Comparison of ENCODE assay signal across 27 cellular contexts in the genomic region with DNA sequence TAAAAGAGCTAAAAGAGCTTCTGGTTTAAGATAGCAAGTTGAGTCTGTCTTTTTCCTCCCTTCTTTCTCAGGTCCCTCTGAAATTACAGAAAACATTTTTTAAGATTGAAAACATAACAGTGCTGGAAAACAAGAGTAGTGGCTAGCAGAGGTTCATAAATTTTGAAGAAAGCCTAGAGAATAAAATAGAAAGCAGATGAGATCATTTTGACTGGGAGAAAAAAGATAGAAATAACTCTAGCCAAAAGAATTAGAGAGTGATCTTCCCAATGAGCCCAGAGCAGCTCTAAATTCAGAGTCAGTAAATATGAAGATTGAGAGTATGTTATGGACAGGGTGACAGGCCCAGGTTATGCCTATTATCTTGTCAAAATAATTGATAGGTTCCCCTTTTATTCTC. TPM values are rescaled to one million over a fixed set of nuclear protein-coding genes. Genes with fewer than 3 reads are reported as not detected.
"Had no signal": no experiment of that assay in that cellular context is flagged by ENCODE, and none has a peak within 500 bp of the region (broad histone marks: within the 10 kb centered on the region; RNA-seq: fewer than 3 reads in every experiment).

No MANE protein-coding gene starts in this region.

- H3K9me3 Mint-ChIP-seq: activated naive CD4-positive, alpha-beta T cell treated with anti-CD3 and anti-CD28 coated beads for 36 hours; activated T-helper 17 cell treated with anti-CD3 and anti-CD28 coated beads, Interleukin-2, amount 50 U/mL, for 72 hours; WTC11 had no signal

- H3K4me3 Mint-ChIP-seq: activated CD8-positive, alpha-beta T cell treated with anti-CD3 and anti-CD28 coated beads, Interleukin-2, amount 10 ng/mL, durations not matched to agents 7 days and 5 days; activated naive CD4-positive, alpha-beta T cell treated with anti-CD3 and anti-CD28 coated beads for 36 hours; activated naive CD8-positive, alpha-beta T cell treated with anti-CD3 and anti-CD28 coated beads for 36 hours; activated T-helper 17 cell treated with anti-CD3 and anti-CD28 coated beads, Interleukin-2, amount 50 U/mL, for 72 hours; T-helper 17 cell; WTC11 had no signal

- DNase-seq: activated CD4-positive, alpha-beta T cell treated with anti-CD3 and anti-CD28 coated beads for 48 hours; activated CD4-positive, alpha-beta T cell treated with anti-CD3 and anti-CD28 coated beads, Interleukin-2, amount 50 U/mL, for 4 hours; activated CD4-positive, CD25-positive, alpha-beta regulatory T cell treated with anti-CD3 and anti-CD28 coated beads, Interleukin-2, amount 50 U/mL, for 72 hours; activated CD8-positive, alpha-beta memory T cell treated with anti-CD3 and anti-CD28 coated beads, Interleukin-2, amount 50 U/mL, for 48 hours; activated CD8-positive, alpha-beta T cell treated with anti-CD3 and anti-CD28 coated beads, Interleukin-2, amount 10 ng/mL, durations not matched to agents 7 days and 5 days; activated gamma-delta T cell; activated naive CD4-positive, alpha-beta T cell treated with anti-CD3 and anti-CD28 coated beads for 36 hours; activated naive CD8-positive, alpha-beta T cell treated with anti-CD3 and anti-CD28 coated beads for 36 hours; activated T-cell treated with anti-CD3 and anti-CD28 coated beads, Interleukin-2, amount 50 U/mL, for 1 hour; brain microvascular endothelial cell; MG63; MV-4-11; NCI-H1092 treated with DMSO at 0.1 percent for 48 hours; NCI-H1417 treated with DMSO at 0.1 percent for 48 hours; NCI-H1694; NCI-H2029 treated with DMSO at 0.1 percent for 48 hours; NCI-H510A treated with DMSO at 0.1 percent for 48 hours; NCI-H69; NK-92 treated with Interleukin-12 subunit alpha and Interleukin-12 subunit beta, amount 100 ng/mL, for 24 hours; PC-3; SHP77 treated with DMSO at 0.1 percent for 48 hours; T-helper 17 cell; T-helper 9 cell had no signal

- H3K36me3 ChIP-seq: brain microvascular endothelial cell, MG63 had no signal

- H3K27me3 ChIP-seq: brain microvascular endothelial cell, MG63 had no signal

- H3K9me3 ChIP-seq: MG63 had no signal

- H3K4me3 ChIP-seq: MG63 had no signal

- H3K36me3 Mint-ChIP-seq: activated naive CD8-positive, alpha-beta T cell treated with anti-CD3 and anti-CD28 coated beads for 36 hours; WTC11 had no signal

- H3K27ac ChIP-seq: brain microvascular endothelial cell, KMS-11 had no signal

- H3K4me2 ChIP-seq: KMS-11 had no signal

- H3K27ac Mint-ChIP-seq: activated naive CD4-positive, alpha-beta T cell treated with anti-CD3 and anti-CD28 coated beads for 36 hours; activated naive CD8-positive, alpha-beta T cell treated with anti-CD3 and anti-CD28 coated beads for 36 hours; activated T-helper 17 cell treated with anti-CD3 and anti-CD28 coated beads, Interleukin-2, amount 50 U/mL, for 72 hours; T-helper 17 cell; WTC11 had no signal

- H3K9ac ChIP-seq: KMS-11 had no signal

- H3K4me1 Mint-ChIP-seq: activated T-helper 17 cell treated with anti-CD3 and anti-CD28 coated beads, Interleukin-2, amount 50 U/mL, for 72 hours; T-helper 17 cell; WTC11 had no signal

- ATAC-seq: activated CD8-positive, alpha-beta T cell treated with anti-CD3 and anti-CD28 coated beads, Interleukin-2, amount 10 ng/mL, durations not matched to agents 7 days and 5 days; activated T-helper 17 cell treated with anti-CD3 and anti-CD28 coated beads, Interleukin-2, amount 50 U/mL, for 72 hours; HepG2; PC-3; T-helper 17 cell; WTC11 had no signal

RNA-seq across cellular contexts. Expression of a gene that starts 41.8 kb away (rescaled TPM):
- total RNA-seq: PC-3 had no signal
